In genomic region chr2:48313036-48313877, GRCh38 we compare ENCODE assay signal across 8 cellular contexts. TPM values are rescaled to one million over a fixed set of nuclear protein-coding genes. Genes with fewer than 3 reads are reported as not detected.
A peak's percentile ranks its signal among the peaks of the same experiment; 100 is the strongest.
DNase-seq lines count a peak whose midpoint lies in the region; FAIRE-seq and TF ChIP-seq lines count a peak whose summit lies in the region.

No MANE protein-coding gene starts in this region.

- CTCF ChIA-PET in endothelial cell of umbilical vein (lab: Charles Lee), result no interaction called here

- DNase-seq in SIG-M5 treated with dmso at 0.1 percent for 504 hours (lab: John Stamatoyannopoulos, UW; ENCODE audit: unreplicated experiment) (peak; percentile 22), SIG-M5 (lab: John Stamatoyannopoulos, UW) (no peak), OCI-M1 (lab: John Stamatoyannopoulos, UW) (peak; percentile 66), endothelial cell of umbilical vein (ENCODE audit: low read depth, low spot score) (no peak), NCI-H2029 treated with DMSO at 0.1 percent for 48 hours (lab: John Stamatoyannopoulos, UW) (no peak), D721Med (ENCODE audit: insufficient read length, low spot score) (no peak), SW 1271 (lab: John Stamatoyannopoulos, UW) (no peak)

- dilution Hi-C loops in endothelial cell of umbilical vein (cut with MboI; ENCODE audit: extremely low pct_ligation_motif_present, low sequenced_read_pairs), result no loop called here

- peak overlapping the region; percentile 88 for H3K27ac ChIP-seq in endothelial cell of umbilical vein (ENCODE audit: insufficient read depth, low read depth, low read length)

- H3K9me1 ChIP-seq in endothelial cell of umbilical vein (replicated peaks; ENCODE audit: control insufficient read depth, extremely low read depth, insufficient read depth, low read length), result no peaks in the 10 kb centered on the region

- peak; percentile 48 for FAIRE-seq in endothelial cell of umbilical vein (lab: Jason Lieb, UNC)
- no peak for FAIRE-seq in D721Med (lab: Jason Lieb, UNC)

- no peaks in the 10 kb centered on the region for H3K27me3 ChIP-seq in endothelial cell of umbilical vein (ENCODE audit: control insufficient read depth in 2 of 2, insufficient read depth in 2 of 2, low read length in 2 of 2)
- no peaks in the 10 kb centered on the region for H3K27me3 ChIP-seq in skeletal muscle satellite cell (ENCODE audit: control insufficient read depth, insufficient read depth, low read length)

- POLR2A ChIA-PET in endothelial cell of umbilical vein (lab: Charles Lee), result no interaction called here

- no peak for TF ChIP-seq CTCF in endothelial cell of umbilical vein (IDR thresholded peaks at IDR 0.05; ENCODE audit: extremely low read depth in 1 of 2, insufficient read depth in 1 of 2, low read depth in 1 of 2, low read length in 2 of 2)
- TF ChIP-seq CTCF in D721Med (IDR thresholded peaks at IDR 0.05; ENCODE audit: insufficient read depth, missing control alignments), result no peak

- H3K4me2 ChIP-seq in endothelial cell of umbilical vein (ENCODE audit: insufficient read depth, low read length) (peak overlapping the region; percentile 100), skeletal muscle satellite cell (ENCODE audit: low read length) (peak overlapping the region; percentile 80)

- H3K36me3 ChIP-seq in endothelial cell of umbilical vein (ENCODE audit: control insufficient read depth in 2 of 2, extremely low read depth in 1 of 2, insufficient read depth in 2 of 2, low read length in 2 of 2) (no peaks in the 10 kb centered on the region), skeletal muscle satellite cell (ENCODE audit: insufficient read depth, low read length) (no peaks in the 10 kb centered on the region)

- no peaks in the 10 kb centered on the region for H4K20me1 ChIP-seq in endothelial cell of umbilical vein (replicated peaks; ENCODE audit: control insufficient read depth, extremely low read depth, insufficient read depth, low read length)

- peak overlapping the region; percentile 84 for H3K9ac ChIP-seq in endothelial cell of umbilical vein (replicated peaks; ENCODE audit: extremely low read depth, insufficient read depth, low read length)
- peak overlapping the region; percentile 51 for H3K9ac ChIP-seq in skeletal muscle satellite cell (ENCODE audit: low read depth, low read length)

- H3K4me3 ChIP-seq in endothelial cell of umbilical vein (replicated peaks in 1 of 3; ENCODE audit: insufficient read depth in 1 of 3, low read depth in 1 of 3, low read length in 3 of 3) (peak overlapping the region in 2 of 3 experiments; percentile 60 to 84), skeletal muscle satellite cell (ENCODE audit: low read length) (peak overlapping the region; percentile 88)

- intact Hi-C loops in endothelial cell of umbilical vein (cut with micrococcal nuclease), result no loop called here

- peak overlapping the region; percentile 100 for H2AFZ ChIP-seq in endothelial cell of umbilical vein (ENCODE audit: low read depth, low read length)

- peaks cover 35% of the 10 kb centered on the region for H3K79me2 ChIP-seq in endothelial cell of umbilical vein (ENCODE audit: control insufficient read depth, insufficient read depth, low read length)

- TF ChIP-seq POLR2A in endothelial cell of umbilical vein (IDR thresholded peaks at IDR 0.05; ENCODE audit: low read depth, low read length), result no peak

- H3K9me3 ChIP-seq in endothelial cell of umbilical vein (replicated peaks; ENCODE audit: control insufficient read depth, insufficient read depth, low read length) (no peaks in the 10 kb centered on the region), skeletal muscle satellite cell (replicated peaks; ENCODE audit: low read length) (no peaks in the 10 kb centered on the region)

- BruUV-seq in endothelial cell of umbilical vein (replicated peaks; lab: Mats Ljungman, UMichigan), result no TSS peak

- peaks cover 19% of the 10 kb centered on the region for H3K4me1 ChIP-seq in endothelial cell of umbilical vein (ENCODE audit: control insufficient read depth, extremely low read depth, insufficient read depth, low read length)
- H3K4me1 ChIP-seq in skeletal muscle satellite cell (ENCODE audit: control insufficient read depth, insufficient read depth, low read length), result peaks cover 9% of the 10 kb centered on the region

TF ChIP-seq in endothelial cell of umbilical vein, 7 proteins besides CTCF, POLR2A, EP300 and RAD21:
- TF ChIP-seq FOS (IDR thresholded peaks at IDR 0.05; ENCODE audit: borderline replicate concordance, insufficient read depth, low read length) (no peak), MAX (IDR thresholded peaks at IDR 0.05; ENCODE audit: insufficient read depth, insufficient read length) (no peak), POLR2AphosphoS5 (IDR thresholded peaks at IDR 0.05; ENCODE audit: insufficient read depth, low read depth, low read length) (no peak), GATA2 (IDR thresholded peaks at IDR 0.05; ENCODE audit: insufficient read depth, insufficient read length, low read depth, low read length) (no peak), EZH2 (IDR thresholded peaks at IDR 0.05; ENCODE audit: borderline replicate concordance, low read depth, low read length, severe bottlenecking) (no peak)

RNA-seq across cellular contexts. Expression of gene FOXN2, which starts 1.2 kb away (rescaled TPM):
- 23.8 and 24.6 TPM in 2 replicates for total RNA-seq in endothelial cell of umbilical vein
- polyA plus RNA-seq in endothelial cell of umbilical vein, result 4.3 and 5.5 TPM in 2 replicates
- 7.1 and 7.4 TPM in 2 replicates for polyA plus RNA-seq in endothelial cell of umbilical vein (2011; cell fraction: cytosol; rRNA removed)
- polyA plus RNA-seq in endothelial cell of umbilical vein (2011; cell fraction: nucleus; rRNA removed), result 13.8 and 14.9 TPM in 2 replicates
- 12.8 and 14.3 TPM in 2 replicates for polyA plus RNA-seq in endothelial cell of umbilical vein (2012)
- 19.7 and 23.1 TPM in 2 replicates for polyA minus RNA-seq in endothelial cell of umbilical vein
- polyA minus RNA-seq in endothelial cell of umbilical vein (2011; cell fraction: cytosol; rRNA and poly(A)+ RNA removed), result 15.3 TPM
- polyA minus RNA-seq in endothelial cell of umbilical vein (2011; cell fraction: nucleus; rRNA and poly(A)+ RNA removed), result 22.9 and 27.8 TPM in 2 replicates
- total RNA-seq in skeletal muscle satellite cell (2012; rRNA removed), result 24.5 and 29.2 TPM in 2 replicates

Comparison
In these comparisons a context has a peak if more than half of its experiments do, and no peak if none do; other contexts are left out.
1. DNase-seq: peak in SIG-M5 treated with dmso at 0.1 percent for 504 hours (single experiment) and OCI-M1 (single experiment); none in SIG-M5 (single experiment), endothelial cell of umbilical vein (single experiment), NCI-H2029 treated with DMSO at 0.1 percent for 48 hours (single experiment), D721Med (single experiment) and SW 1271 (0 of 2).